1 cellular context compared by ENCODE assay signal in genomic region chr1:1117469-1117831, GRCh38.
TF ChIP-seq lines count a peak whose summit lies in the region.

No MANE protein-coding gene starts in this region.

TF ChIP-seq in neural cell, 6 proteins besides CTCF, POLR2A, EP300 and RAD21:
- no peak for TF ChIP-seq REST (IDR thresholded peaks at IDR 0.05; ENCODE audit: borderline replicate concordance)
- TF ChIP-seq SMC3 (conservative IDR thresholded peaks at IDR 0.05; ENCODE audit: poor library complexity), result no peak
- no peak for TF ChIP-seq MXI1 (conservative IDR thresholded peaks at IDR 0.05; ENCODE audit: poor library complexity, severe bottlenecking)
- no peak for TF ChIP-seq EZH2 (IDR thresholded peaks at IDR 0.05; ENCODE audit: borderline replicate concordance, insufficient read depth, low read length, poor library complexity, severe bottlenecking)
- no peak for TF ChIP-seq POLR2AphosphoS5 (IDR thresholded peaks at IDR 0.05)
- no peak for TF ChIP-seq TAF1 (IDR thresholded peaks at IDR 0.05; ENCODE audit: low read depth)
